Comparison of ENCODE assay signal across 36 cellular contexts in genomic region chr6:168208436-168208835, GRCh38.
"Had no signal": no experiment of that assay in that cellular context is flagged by ENCODE, and none has a peak within 500 bp of the region (broad histone marks: within the 10 kb centered on the region; RNA-seq: fewer than 3 reads in every experiment).

No MANE protein-coding gene starts in this region.

- H3K4me1 Mint-ChIP-seq: activated CD4-positive, alpha-beta memory T cell treated with anti-CD3 and anti-CD28 coated beads, Interleukin-2, amount 10 ng/mL, durations not matched to agents 7 days and 5 days; activated CD4-positive, alpha-beta T cell treated with anti-CD3 and anti-CD28 coated beads for 36 hours; activated CD4-positive, alpha-beta T cell treated with anti-CD3 and anti-CD28 coated beads, Interleukin-2, amount 10 ng/mL, durations not matched to agents 7 days and 5 days; activated CD8-positive, alpha-beta memory T cell treated with anti-CD3 and anti-CD28 coated beads, Interleukin-2, amount 10 ng/mL, durations not matched to agents 7 days and 5 days; activated naive CD4-positive, alpha-beta T cell treated with anti-CD3 and anti-CD28 coated beads, Interleukin-2, amount 10 ng/mL, durations not matched to agents 7 days and 5 days; activated naive CD4-positive, alpha-beta T cell treated with anti-CD3 and anti-CD28 coated beads, Interleukin-2, amount 50 U/mL, for 24 hours; activated naive CD8-positive, alpha-beta T cell treated with anti-CD3 and anti-CD28 coated beads, Interleukin-2, amount 10 ng/mL, durations not matched to agents 7 days and 5 days; activated naive CD8-positive, alpha-beta T cell treated with anti-CD3 and anti-CD28 coated beads, Interleukin-2, amount 50 U/mL, for 24 hours; central memory CD8-positive, alpha-beta T cell; T-cell had no signal

- H3K4me3 Mint-ChIP-seq: activated CD4-positive, alpha-beta memory T cell treated with anti-CD3 and anti-CD28 coated beads, Interleukin-2, amount 10 ng/mL, durations not matched to agents 7 days and 5 days; activated CD4-positive, alpha-beta T cell treated with anti-CD3 and anti-CD28 coated beads for 36 hours; activated CD4-positive, alpha-beta T cell treated with anti-CD3 and anti-CD28 coated beads, Interleukin-2, amount 10 ng/mL, durations not matched to agents 7 days and 5 days; activated CD8-positive, alpha-beta memory T cell treated with anti-CD3 and anti-CD28 coated beads, Interleukin-2, amount 10 ng/mL, durations not matched to agents 7 days and 5 days; activated CD8-positive, alpha-beta T cell treated with anti-CD3 and anti-CD28 coated beads, Interleukin-2, amount 10 ng/mL, durations not matched to agents 7 days and 5 days; activated naive CD4-positive, alpha-beta T cell treated with anti-CD3 and anti-CD28 coated beads, Interleukin-2, amount 10 ng/mL, durations not matched to agents 7 days and 5 days; activated naive CD4-positive, alpha-beta T cell treated with anti-CD3 and anti-CD28 coated beads, Interleukin-2, amount 50 U/mL, for 24 hours; activated naive CD8-positive, alpha-beta T cell; activated naive CD8-positive, alpha-beta T cell treated with anti-CD3 and anti-CD28 coated beads, Interleukin-2, amount 10 ng/mL, durations not matched to agents 7 days and 5 days; activated naive CD8-positive, alpha-beta T cell treated with anti-CD3 and anti-CD28 coated beads, Interleukin-2, amount 50 U/mL, for 24 hours; activated T-cell treated with anti-CD3 and anti-CD28 coated beads, Interleukin-2, amount 50 U/mL, for 24 hours; brain; central memory CD8-positive, alpha-beta T cell; T-cell; T-helper 2 cell treated with Interferon-gamma antibody and Interleukin-4, amounts not matched to agents 5 μg/mL and 100 μg/mL, for 36 hours had no signal

- H3K4me3 ChIP-seq: ascending aorta, cardiac muscle cell had no signal

- H3K9me3 Mint-ChIP-seq: activated CD4-positive, alpha-beta memory T cell treated with anti-CD3 and anti-CD28 coated beads, Interleukin-2, amount 10 ng/mL, durations not matched to agents 7 days and 5 days; activated naive CD4-positive, alpha-beta T cell treated with anti-CD3 and anti-CD28 coated beads, Interleukin-2, amount 10 ng/mL, durations not matched to agents 7 days and 5 days; activated naive CD4-positive, alpha-beta T cell treated with anti-CD3 and anti-CD28 coated beads, Interleukin-2, amount 50 U/mL, for 24 hours; activated naive CD8-positive, alpha-beta T cell treated with anti-CD3 and anti-CD28 coated beads, Interleukin-2, amount 10 ng/mL, durations not matched to agents 7 days and 5 days; activated naive CD8-positive, alpha-beta T cell treated with anti-CD3 and anti-CD28 coated beads, Interleukin-2, amount 50 U/mL, for 24 hours; activated T-cell treated with anti-CD3 and anti-CD28 coated beads, Interleukin-2, amount 50 U/mL, for 24 hours; activated T-helper 2 cell treated with anti-CD3 and anti-CD28 coated beads, Interferon-gamma antibody, Interleukin-2, Interleukin-4, amounts not matched to agents 10 μg/mL and 5 μg/mL and 100 μg/mL, durations not matched to agents 14 hours and 24 hours and 36 hours; central memory CD8-positive, alpha-beta T cell; T-cell; T-helper 2 cell treated with Interferon-gamma antibody and Interleukin-4, amounts not matched to agents 5 μg/mL and 100 μg/mL, for 36 hours had no signal

- H3K27ac Mint-ChIP-seq: activated CD4-positive, alpha-beta memory T cell treated with anti-CD3 and anti-CD28 coated beads, Interleukin-2, amount 10 ng/mL, durations not matched to agents 7 days and 5 days; activated CD4-positive, alpha-beta T cell treated with anti-CD3 and anti-CD28 coated beads for 36 hours; activated CD4-positive, alpha-beta T cell treated with anti-CD3 and anti-CD28 coated beads, Interleukin-2, amount 10 ng/mL, durations not matched to agents 7 days and 5 days; activated CD8-positive, alpha-beta memory T cell treated with anti-CD3 and anti-CD28 coated beads, Interleukin-2, amount 10 ng/mL, durations not matched to agents 7 days and 5 days; activated CD8-positive, alpha-beta T cell treated with anti-CD3 and anti-CD28 coated beads, Interleukin-2, amount 10 ng/mL, durations not matched to agents 7 days and 5 days; activated naive CD4-positive, alpha-beta T cell treated with anti-CD3 and anti-CD28 coated beads, Interleukin-2, amount 10 ng/mL, durations not matched to agents 7 days and 5 days; activated naive CD4-positive, alpha-beta T cell treated with anti-CD3 and anti-CD28 coated beads, Interleukin-2, amount 50 U/mL, for 24 hours; activated naive CD8-positive, alpha-beta T cell; activated naive CD8-positive, alpha-beta T cell treated with anti-CD3 and anti-CD28 coated beads, Interleukin-2, amount 10 ng/mL, durations not matched to agents 7 days and 5 days; activated naive CD8-positive, alpha-beta T cell treated with anti-CD3 and anti-CD28 coated beads, Interleukin-2, amount 50 U/mL, for 24 hours; activated T-cell treated with anti-CD3 and anti-CD28 coated beads, Interleukin-2, amount 50 U/mL, for 24 hours; activated T-helper 2 cell treated with anti-CD3 and anti-CD28 coated beads, Interferon-gamma antibody, Interleukin-2, Interleukin-4, amounts not matched to agents 10 μg/mL and 5 μg/mL and 100 μg/mL, durations not matched to agents 14 hours and 24 hours and 36 hours; T-cell; T-helper 2 cell treated with Interferon-gamma antibody and Interleukin-4, amounts not matched to agents 5 μg/mL and 100 μg/mL, for 36 hours had no signal

- H3K27ac ChIP-seq: ascending aorta, cardiac muscle cell, VCaP had no signal

- H3K36me3 Mint-ChIP-seq: activated CD8-positive, alpha-beta memory T cell treated with anti-CD3 and anti-CD28 coated beads, Interleukin-2, amount 10 ng/mL, durations not matched to agents 7 days and 5 days; activated naive CD4-positive, alpha-beta T cell treated with anti-CD3 and anti-CD28 coated beads, Interleukin-2, amount 10 ng/mL, durations not matched to agents 7 days and 5 days; activated naive CD4-positive, alpha-beta T cell treated with anti-CD3 and anti-CD28 coated beads, Interleukin-2, amount 50 U/mL, for 24 hours; activated naive CD8-positive, alpha-beta T cell; activated naive CD8-positive, alpha-beta T cell treated with anti-CD3 and anti-CD28 coated beads, Interleukin-2, amount 10 ng/mL, durations not matched to agents 7 days and 5 days; T-cell had no signal

- H3K36me3 ChIP-seq: ascending aorta, cardiac muscle cell had no signal

- DNase-seq: activated CD4-positive, alpha-beta memory T cell treated with anti-CD3 and anti-CD28 coated beads, Interleukin-2, amount 10 ng/mL, durations not matched to agents 7 days and 5 days; activated CD4-positive, alpha-beta T cell treated with anti-CD3 and anti-CD28 coated beads for 1 hour; activated CD4-positive, alpha-beta T cell treated with anti-CD3 and anti-CD28 coated beads for 36 hours; activated CD4-positive, alpha-beta T cell treated with anti-CD3 and anti-CD28 coated beads for 48 hours; activated CD4-positive, alpha-beta T cell treated with anti-CD3 and anti-CD28 coated beads, Interleukin-2, amount 10 ng/mL, durations not matched to agents 7 days and 5 days; activated CD4-positive, alpha-beta T cell treated with anti-CD3 and anti-CD28 coated beads, Interleukin-2, amount 50 U/mL, for 48 hours; activated CD4-positive, CD25-positive, alpha-beta regulatory T cell; activated CD8-positive, alpha-beta memory T cell treated with anti-CD3 and anti-CD28 coated beads for 24 hours; activated CD8-positive, alpha-beta memory T cell treated with anti-CD3 and anti-CD28 coated beads, Interleukin-2, amount 10 ng/mL, durations not matched to agents 7 days and 5 days; activated CD8-positive, alpha-beta memory T cell treated with anti-CD3 and anti-CD28 coated beads, Interleukin-2, amount 50 U/mL, for 48 hours; activated CD8-positive, alpha-beta T cell treated with anti-CD3 and anti-CD28 coated beads, Interleukin-2, amount 10 ng/mL, durations not matched to agents 7 days and 5 days; activated effector memory CD4-positive, alpha-beta T cell treated with Interleukin-2 at 50 U/mL for 16 hours; activated gamma-delta T cell; activated naive CD4-positive, alpha-beta T cell treated with anti-CD3 and anti-CD28 coated beads, Interleukin-2, amount 10 ng/mL, durations not matched to agents 7 days and 5 days; activated naive CD4-positive, alpha-beta T cell treated with Interleukin-2 at 50 U/mL for 16 hours; activated naive CD8-positive, alpha-beta T cell treated with anti-CD3 and anti-CD28 coated beads, Interleukin-2, amount 10 ng/mL, durations not matched to agents 7 days and 5 days; activated naive CD8-positive, alpha-beta T cell treated with anti-CD3 and anti-CD28 coated beads, Interleukin-2, amount 50 U/mL, for 24 hours; activated T-cell treated with anti-CD3 and anti-CD28 coated beads, Interleukin-2, amount 50 U/mL, for 24 hours; activated T-cell treated with anti-CD3 and anti-CD28 coated beads, Interleukin-2, amount 50 U/mL, for 48 hours; amygdala; anterior cingulate cortex; caudate nucleus; cerebellar nuclear complex; T-cell; T-helper 2 cell; T-helper 9 cell had no signal

- H3K27me3 ChIP-seq: ascending aorta, cardiac muscle cell had no signal

- ATAC-seq: activated CD4-positive, alpha-beta T cell treated with anti-CD3 and anti-CD28 coated beads for 36 hours; activated CD4-positive, CD25-positive, alpha-beta regulatory T cell treated with anti-CD3 and anti-CD28 coated beads, Interleukin-2, amount 50 U/mL, for 24 hours; activated CD8-positive, alpha-beta memory T cell treated with anti-CD3 and anti-CD28 coated beads, Interleukin-2, amount 10 ng/mL, durations not matched to agents 7 days and 5 days; activated CD8-positive, alpha-beta T cell treated with anti-CD3 and anti-CD28 coated beads, Interleukin-2, amount 10 ng/mL, durations not matched to agents 7 days and 5 days; activated naive CD8-positive, alpha-beta T cell treated with anti-CD3 and anti-CD28 coated beads, Interleukin-2, amount 50 U/mL, for 24 hours; T-cell had no signal

- H3K27me3 Mint-ChIP-seq: activated naive CD4-positive, alpha-beta T cell treated with anti-CD3 and anti-CD28 coated beads, Interleukin-2, amount 10 ng/mL, durations not matched to agents 7 days and 5 days; activated naive CD4-positive, alpha-beta T cell treated with anti-CD3 and anti-CD28 coated beads, Interleukin-2, amount 50 U/mL, for 24 hours; activated naive CD8-positive, alpha-beta T cell; activated naive CD8-positive, alpha-beta T cell treated with anti-CD3 and anti-CD28 coated beads, Interleukin-2, amount 10 ng/mL, durations not matched to agents 7 days and 5 days; activated naive CD8-positive, alpha-beta T cell treated with anti-CD3 and anti-CD28 coated beads, Interleukin-2, amount 50 U/mL, for 24 hours; activated T-cell treated with anti-CD3 and anti-CD28 coated beads, Interleukin-2, amount 50 U/mL, for 24 hours; brain; central memory CD8-positive, alpha-beta T cell; T-cell had no signal

- H3K9me3 ChIP-seq: ascending aorta had no signal

- H3K4me1 ChIP-seq: ascending aorta had no signal
